ENCODE assay signal across 11 cellular contexts in genomic region chr9:114128759-114129158, GRCh38. TPM values are rescaled to one million over a fixed set of nuclear protein-coding genes. Genes with fewer than 3 reads are reported as not detected.
"Had no signal": no experiment of that assay in that cellular context is flagged by ENCODE, and none has a peak within 500 bp of the region (broad histone marks: within the 10 kb centered on the region; RNA-seq: fewer than 3 reads in every experiment).

No MANE protein-coding gene starts in this region.

RNA-seq across cellular contexts. Expression of gene COL27A1, which starts 26.6 kb away (rescaled TPM):
- polyA plus RNA-seq: immature natural killer cell had no signal

RNA-seq across cellular contexts. Expression of gene KIF12, which starts 29.7 kb away (rescaled TPM):
- total RNA-seq: left ventricle myocardium inferior, left ventricle myocardium superior, lung microvascular endothelial cell, mononuclear cell, myocyte had no signal
- polyA plus RNA-seq: immature natural killer cell had no signal

RNA-seq across cellular contexts. Expression of gene AMBP, which starts 50.7 kb away (rescaled TPM):
- total RNA-seq: kidney epithelial cell, left ventricle myocardium inferior, left ventricle myocardium superior, lower leg skin, lung microvascular endothelial cell, mammary epithelial cell, mesenteric fat pad, mononuclear cell had no signal
- polyA plus RNA-seq: immature natural killer cell, keratinocyte, mammary epithelial cell had no signal
